In the genomic region with DNA sequence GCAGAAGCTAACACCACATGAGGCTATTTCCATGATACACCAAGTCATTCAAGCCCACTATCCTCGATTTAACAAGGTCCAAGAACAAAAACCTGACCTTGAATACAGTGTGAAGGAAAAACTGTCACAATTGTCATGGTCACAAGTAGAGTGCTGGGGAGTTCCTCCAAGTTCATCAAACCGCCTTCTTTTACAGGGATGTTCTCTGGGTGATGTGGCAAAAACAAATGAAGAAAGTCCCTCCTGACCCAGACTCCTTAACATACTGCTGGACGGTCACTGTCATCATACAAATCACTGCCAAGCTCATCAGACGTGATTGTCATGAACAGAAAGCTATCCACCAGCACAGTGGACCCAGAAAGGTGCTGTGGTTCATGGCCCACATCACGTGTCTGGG, we compare ENCODE assay signal across 16 cellular contexts. TPM values are rescaled to one million over a fixed set of nuclear protein-coding genes. Genes with fewer than 3 reads are reported as not detected.
DNase-seq lines count a peak whose midpoint lies in the region; ATAC-seq and TF ChIP-seq lines count a peak whose summit lies in the region.
"Had no signal": no experiment of that assay in that cellular context is flagged by ENCODE, and none has a peak within 500 bp of the region (broad histone marks: within the 10 kb centered on the region; RNA-seq: fewer than 3 reads in every experiment).

No MANE protein-coding gene starts in this region.

- POLR2A ChIA-PET in activated CD4-positive, alpha-beta memory T cell treated with anti-CD3 and anti-CD28 coated beads for 36 hours (lab: Charles Lee), result no interaction called here

- H3K9me3 ChIP-seq in heart left ventricle (no peaks in the 10 kb centered on the region), endodermal cell (ENCODE audit: control insufficient read depth, low read length) (no peaks in the 10 kb centered on the region), tibial artery (no peaks in the 10 kb centered on the region), neuronal stem cell (replicated peaks in 1 of 2; ENCODE audit: control insufficient read depth in 2 of 2, insufficient read depth in 1 of 2, low read depth in 1 of 2, low read length in 2 of 2) (no peaks in the 10 kb centered on the region)

- H3K18ac ChIP-seq in neuronal stem cell (ENCODE audit: low read length), result no peak overlapping the region

- DNase-seq in heart left ventricle (no peak), left ventricle myocardium superior (no peak), endodermal cell (peak; percentile 14), osteocyte (ENCODE audit: extremely low spot score, unreplicated experiment) (no peak), tibial artery (no peak), neuronal stem cell (ENCODE audit: low spot score) (no peak)
- no peak for DNase-seq in activated CD4-positive, alpha-beta memory T cell treated with anti-CD3 and anti-CD28 coated beads for 36 hours
- no peak for DNase-seq in activated T-helper 2 cell treated with anti-CD3 and anti-CD28 coated beads, Interferon-gamma antibody, Interleukin-2, Interleukin-4, amounts not matched to agents 10 μg/mL and 5 μg/mL and 100 μg/mL, durations not matched to agents 14 hours and 24 hours and 36 hours (ENCODE audit: low spot score)
- DNase-seq: COR-L47, GOT3, NCI-H1048, NCI-H1436 treated with DMSO at 0.1 percent for 48 hours, NCI-H2171 treated with DMSO at 0.1 percent for 48 hours, OCI-M1 had no signal

- H2BK15ac ChIP-seq in neuronal stem cell (ENCODE audit: low read length), result no peak overlapping the region

- H3K4me1 Mint-ChIP-seq in endodermal cell (peaks cover 29% of the 10 kb centered on the region), osteocyte (ENCODE audit: unreplicated experiment) (peaks cover 81% of the 10 kb centered on the region)
- peaks cover 19% of the 10 kb centered on the region for H3K4me1 Mint-ChIP-seq in activated CD4-positive, alpha-beta memory T cell treated with anti-CD3 and anti-CD28 coated beads for 36 hours (ENCODE audit: low read depth)
- peaks cover 11% of the 10 kb centered on the region for H3K4me1 Mint-ChIP-seq in activated T-helper 2 cell treated with anti-CD3 and anti-CD28 coated beads, Interferon-gamma antibody, Interleukin-2, Interleukin-4, amounts not matched to agents 10 μg/mL and 5 μg/mL and 100 μg/mL, durations not matched to agents 14 hours and 24 hours and 36 hours (ENCODE audit: low read depth)

- no peak overlapping the region for H2BK5ac ChIP-seq in neuronal stem cell (ENCODE audit: low read length)

- H3K27ac Mint-ChIP-seq in endodermal cell, result no peak overlapping the region
- peak overlapping the region; percentile 79 for H3K27ac Mint-ChIP-seq in osteocyte (ENCODE audit: unreplicated experiment)
- H3K27ac Mint-ChIP-seq in activated CD4-positive, alpha-beta memory T cell treated with anti-CD3 and anti-CD28 coated beads for 36 hours, result no peak overlapping the region
- H3K27ac Mint-ChIP-seq in activated T-helper 2 cell treated with anti-CD3 and anti-CD28 coated beads, Interferon-gamma antibody, Interleukin-2, Interleukin-4, amounts not matched to agents 10 μg/mL and 5 μg/mL and 100 μg/mL, durations not matched to agents 14 hours and 24 hours and 36 hours, result no peak overlapping the region

- no peaks in the 10 kb centered on the region for H3K9me3 Mint-ChIP-seq in endodermal cell
- H3K9me3 Mint-ChIP-seq in osteocyte (ENCODE audit: unreplicated experiment), result no peaks in the 10 kb centered on the region
- H3K9me3 Mint-ChIP-seq in activated CD4-positive, alpha-beta memory T cell treated with anti-CD3 and anti-CD28 coated beads for 36 hours, result no peaks in the 10 kb centered on the region
- no peaks in the 10 kb centered on the region for H3K9me3 Mint-ChIP-seq in activated T-helper 2 cell treated with anti-CD3 and anti-CD28 coated beads, Interferon-gamma antibody, Interleukin-2, Interleukin-4, amounts not matched to agents 10 μg/mL and 5 μg/mL and 100 μg/mL, durations not matched to agents 14 hours and 24 hours and 36 hours

- TF ChIP-seq CTCF in heart left ventricle (IDR thresholded peaks at IDR 0.05), result no peak
- no peak for TF ChIP-seq CTCF in endodermal cell (conservative IDR thresholded peaks at IDR 0.05)
- TF ChIP-seq CTCF in osteocyte (IDR thresholded peaks at IDR 0.05), result no peak
- no peak for TF ChIP-seq CTCF in tibial artery (IDR thresholded peaks at IDR 0.05)

- no peak overlapping the region for H3K9ac ChIP-seq in endodermal cell (ENCODE audit: extremely low read depth, low read length, poor library complexity, severe bottlenecking)
- no peak overlapping the region for H3K9ac ChIP-seq in neuronal stem cell (ENCODE audit: low read depth, low read length, poor library complexity)

- H3K36me3 Mint-ChIP-seq in endodermal cell (ENCODE audit: low read depth) (peaks cover 4% of the 10 kb centered on the region), osteocyte (ENCODE audit: unreplicated experiment) (peaks cover 5% of the 10 kb centered on the region)
- no peaks in the 10 kb centered on the region for H3K36me3 Mint-ChIP-seq in activated CD4-positive, alpha-beta memory T cell treated with anti-CD3 and anti-CD28 coated beads for 36 hours
- peaks cover 3% of the 10 kb centered on the region for H3K36me3 Mint-ChIP-seq in activated T-helper 2 cell treated with anti-CD3 and anti-CD28 coated beads, Interferon-gamma antibody, Interleukin-2, Interleukin-4, amounts not matched to agents 10 μg/mL and 5 μg/mL and 100 μg/mL, durations not matched to agents 14 hours and 24 hours and 36 hours (ENCODE audit: low read depth)

- CTCF ChIA-PET in activated CD4-positive, alpha-beta memory T cell treated with anti-CD3 and anti-CD28 coated beads for 36 hours (lab: Charles Lee), result interaction anchor here (1.2 to 2.7 kb wide), 2 partner anchors 16 to 103 kb away, joined by 3 to 11 read pairs; no protein-coding TSS in a partner anchor

- H3K27me3 Mint-ChIP-seq in endodermal cell (ENCODE audit: insufficient read depth) (no peaks in the 10 kb centered on the region), osteocyte (ENCODE audit: unreplicated experiment) (no peaks in the 10 kb centered on the region)
- H3K27me3 Mint-ChIP-seq in activated CD4-positive, alpha-beta memory T cell treated with anti-CD3 and anti-CD28 coated beads for 36 hours, result no peaks in the 10 kb centered on the region
- no peaks in the 10 kb centered on the region for H3K27me3 Mint-ChIP-seq in activated T-helper 2 cell treated with anti-CD3 and anti-CD28 coated beads, Interferon-gamma antibody, Interleukin-2, Interleukin-4, amounts not matched to agents 10 μg/mL and 5 μg/mL and 100 μg/mL, durations not matched to agents 14 hours and 24 hours and 36 hours (ENCODE audit: low read depth)

- H3K4me3 Mint-ChIP-seq in endodermal cell (no peak overlapping the region), osteocyte (ENCODE audit: unreplicated experiment) (no peak overlapping the region)
- no peak overlapping the region for H3K4me3 Mint-ChIP-seq in activated CD4-positive, alpha-beta memory T cell treated with anti-CD3 and anti-CD28 coated beads for 36 hours
- H3K4me3 Mint-ChIP-seq in activated T-helper 2 cell treated with anti-CD3 and anti-CD28 coated beads, Interferon-gamma antibody, Interleukin-2, Interleukin-4, amounts not matched to agents 10 μg/mL and 5 μg/mL and 100 μg/mL, durations not matched to agents 14 hours and 24 hours and 36 hours (ENCODE audit: low read depth), result no peak overlapping the region

- no peak overlapping the region for H3K4ac ChIP-seq in neuronal stem cell (ENCODE audit: low read length)

- H3K36me3 ChIP-seq in heart left ventricle, result no peaks in the 10 kb centered on the region
- H3K36me3 ChIP-seq in endodermal cell (ENCODE audit: control insufficient read depth, insufficient read depth, low read length), result peaks cover 23% of the 10 kb centered on the region
- no peaks in the 10 kb centered on the region for H3K36me3 ChIP-seq in tibial artery
- peaks cover 0 to 10% of the 10 kb centered on the region in 2 donors for H3K36me3 ChIP-seq in neuronal stem cell (replicated peaks in 1 of 2; ENCODE audit: control insufficient read depth in 2 of 2, insufficient read depth in 2 of 2, low read length in 2 of 2)

- WGBS in heart left ventricle, 4 donors, result 67 to 75% (median 73%) methylated on average over 5 of the region's 5 CpGs
- 87 to 89% methylated on average over 3 to 5 of the region's 5 CpGs for WGBS in endodermal cell (ENCODE audit: insufficient coverage in 1 of 2, insufficient read length in 1 of 2), 2 experiments
- WGBS in neuronal stem cell (ENCODE audit: extremely low coverage in 2 of 2, insufficient read length in 2 of 2, insufficient replicate concordance in 1 of 2), 2 donors, result no CpG with 5 or more reads among the region's 5 CpGs

- no peak overlapping the region for H3K4me3 ChIP-seq in heart left ventricle
- no peak overlapping the region for H3K4me3 ChIP-seq in endodermal cell (ENCODE audit: low read length)
- H3K4me3 ChIP-seq in tibial artery, result no peak overlapping the region
- H3K4me3 ChIP-seq in neuronal stem cell (ENCODE audit: low read length in 2 of 2), result no peak overlapping the region
- H3K4me3 ChIP-seq: K562 had no signal

- H3K14ac ChIP-seq in neuronal stem cell (ENCODE audit: low read length), result no peak overlapping the region

- H3K79me1 ChIP-seq in neuronal stem cell (ENCODE audit: low read depth, low read length), result peaks cover 3% of the 10 kb centered on the region

- intact Hi-C loops in heart left ventricle (cut with DNase I) (no loop called here), left ventricle myocardium superior (cut with micrococcal nuclease) (no loop called here), tibial artery (cut with DNase I; ENCODE audit: low total_unique reads) (no loop called here)
- intact Hi-C loops in activated CD4-positive, alpha-beta memory T cell treated with anti-CD3 and anti-CD28 coated beads for 36 hours (cut with micrococcal nuclease), result no loop called here
- intact Hi-C loops in activated T-helper 2 cell treated with anti-CD3 and anti-CD28 coated beads, Interferon-gamma antibody, Interleukin-2, Interleukin-4, amounts not matched to agents 10 μg/mL and 5 μg/mL and 100 μg/mL, durations not matched to agents 14 hours and 24 hours and 36 hours (cut with micrococcal nuclease), result no loop called here

- ATAC-seq in heart left ventricle, result no peak
- no peak for ATAC-seq in left ventricle myocardium superior
- ATAC-seq: K562 had no signal

- H4K91ac ChIP-seq in neuronal stem cell (ENCODE audit: low read depth, low read length, poor library complexity), result no peak overlapping the region

- no peak overlapping the region for H4K8ac ChIP-seq in neuronal stem cell (ENCODE audit: low read depth, low read length)

- H2AK5ac ChIP-seq in neuronal stem cell (ENCODE audit: low read depth, low read length), result no peak overlapping the region

- no peak overlapping the region for H2AFZ ChIP-seq in neuronal stem cell (ENCODE audit: low read length)

- H3K27me3 ChIP-seq in heart left ventricle (no peaks in the 10 kb centered on the region), endodermal cell (ENCODE audit: control insufficient read depth, insufficient read depth, low read length, poor library complexity, severe bottlenecking) (no peaks in the 10 kb centered on the region), tibial artery (no peaks in the 10 kb centered on the region), neuronal stem cell (ENCODE audit: control insufficient read depth in 3 of 3, insufficient read depth in 3 of 3, low read depth in 1 of 3, low read length in 3 of 3) (no peaks in the 10 kb centered on the region)

- H2BK12ac ChIP-seq in neuronal stem cell (ENCODE audit: low read length), result no peak overlapping the region

- H3K4me1 ChIP-seq in heart left ventricle, result peaks cover 34 to 95% (median 90%) of the 10 kb centered on the region in 12 donors
- peaks cover 13% of the 10 kb centered on the region for H3K4me1 ChIP-seq in endodermal cell (ENCODE audit: control insufficient read depth, insufficient read depth, low read length)
- H3K4me1 ChIP-seq in tibial artery, result peaks cover 0 to 94% (median 50%) of the 10 kb centered on the region in 4 donors
- H3K4me1 ChIP-seq in neuronal stem cell (ENCODE audit: control insufficient read depth in 2 of 2, insufficient read depth in 1 of 2, low read depth in 1 of 2, low read length in 2 of 2), result peaks cover 12 to 19% of the 10 kb centered on the region in 2 donors

- H3K23ac ChIP-seq in neuronal stem cell (ENCODE audit: low read depth, low read length, poor library complexity), result no peak overlapping the region

- H3K27ac ChIP-seq in heart left ventricle (peak overlapping the region in 10 of 12 donors; percentile 12 to 97 (median 64)), endodermal cell (ENCODE audit: low read depth, low read length) (no peak overlapping the region), tibial artery (peak overlapping the region; percentile 38 to 64), neuronal stem cell (replicated peaks; ENCODE audit: low read length) (no peak overlapping the region)
- H3K27ac ChIP-seq: C4-2B had no signal

- H2BK120ac ChIP-seq in neuronal stem cell (ENCODE audit: low read depth, low read length), result no peak overlapping the region

- H3K4me2 ChIP-seq in neuronal stem cell (ENCODE audit: insufficient read depth, low read length, poor library complexity, severe bottlenecking), result no peak overlapping the region

- no peak for TF ChIP-seq POLR2A in heart left ventricle (IDR thresholded peaks at IDR 0.05)

RNA-seq across cellular contexts. Expression of a gene that starts 28.9 kb away (rescaled TPM):
- 100 to 1,000 TPM; 102 to 244 (median 143) TPM for total RNA-seq in heart left ventricle
- polyA plus RNA-seq in heart left ventricle, result 100 to 1,000 TPM in 1 of 2 donors, 10 to 100 TPM in 1; 43.2 to 205 TPM
- total RNA-seq in left ventricle myocardium superior, result 103 TPM
- 100 to 1,000 TPM in 1 of 2 donors, 10 to 100 TPM in 1; 95.1 to 125 TPM for total RNA-seq in endodermal cell
- 32.0 TPM for polyA plus RNA-seq in endodermal cell (2013, experiment 1 of 2)
- polyA plus RNA-seq in endodermal cell (2013, experiment 2 of 2), result 35.9 TPM
- total RNA-seq in osteocyte, result 90.8 and 96.9 TPM in 2 replicates
- 10 to 100 TPM; 18.9 to 19.1 TPM for total RNA-seq in activated CD4-positive, alpha-beta memory T cell treated with anti-CD3 and anti-CD28 coated beads for 36 hours
- total RNA-seq in activated T-helper 2 cell treated with anti-CD3 and anti-CD28 coated beads, Interferon-gamma antibody, Interleukin-2, Interleukin-4, amounts not matched to agents 10 μg/mL and 5 μg/mL and 100 μg/mL, durations not matched to agents 14 hours and 24 hours and 36 hours, result 27.6 and 27.7 TPM in 2 replicates
- polyA plus RNA-seq in neuronal stem cell (2013, experiment 1 of 2), result 23.0 TPM
- polyA plus RNA-seq in neuronal stem cell (2013, experiment 2 of 2), result 24.8 TPM

Comparison
In these comparisons a context has a peak if more than half of its experiments do, and no peak if none do; other contexts are left out.
1. H3K27ac ChIP-seq: peak in heart left ventricle (10 of 12) and tibial artery (2 of 2); none in endodermal cell (single experiment) and neuronal stem cell (single experiment).